22 cellular contexts compared by ENCODE assay signal in the genomic region with DNA sequence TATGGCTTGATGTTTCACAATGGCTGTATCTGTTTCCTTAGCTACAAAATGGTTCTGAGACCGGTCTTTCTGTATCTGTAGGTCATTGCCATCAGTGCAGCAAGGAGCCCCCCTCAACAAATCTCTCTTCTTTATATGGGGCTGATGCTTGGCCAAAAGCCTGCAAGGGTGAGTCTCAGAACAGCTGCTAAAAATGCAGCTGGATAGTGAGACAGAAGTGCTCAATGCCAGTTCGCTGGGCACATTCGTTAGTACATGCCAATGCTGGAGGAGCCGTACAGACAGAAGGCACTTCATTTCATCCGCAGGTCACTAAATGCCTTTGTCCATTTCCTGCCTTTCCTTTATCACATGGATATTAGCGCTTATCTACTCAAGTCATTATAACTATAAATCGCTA.
A peak's percentile ranks its signal among the peaks of the same experiment; 100 is the strongest.
DNase-seq lines count a peak whose midpoint lies in the region; ATAC-seq and TF ChIP-seq lines count a peak whose summit lies in the region.
"Had no signal": no experiment of that assay in that cellular context is flagged by ENCODE, and none has a peak within 500 bp of the region (broad histone marks: within the 10 kb centered on the region; RNA-seq: fewer than 3 reads in every experiment).

No MANE protein-coding gene starts in this region.

- H4K20me1 ChIP-seq in smooth muscle cell (ENCODE audit: low read depth) = no peaks in the 10 kb centered on the region

- no peak overlapping the region for H3K4me3 ChIP-seq in smooth muscle cell
- H3K4me3 ChIP-seq: BLaER1 treated with 17β-estradiol and CSF1 and Interleukin-3, amounts not matched to agents 10 nM and 100 nM; breast epithelium; PC-9 had no signal

- H3K27ac Mint-ChIP-seq in activated naive CD8-positive, alpha-beta T cell treated with anti-CD3 and anti-CD28 coated beads, Interleukin-2, amount 50 U/mL, for 24 hours = peak overlapping the region; percentile 60

- peaks cover 78% of the 10 kb centered on the region for H3K4me1 Mint-ChIP-seq in activated T-cell treated with anti-CD3 and anti-CD28 coated beads, Interleukin-2, amount 50 U/mL, for 4 hours (ENCODE audit: low read depth)
- H3K4me1 Mint-ChIP-seq in activated naive CD8-positive, alpha-beta T cell treated with anti-CD3 and anti-CD28 coated beads, Interleukin-2, amount 50 U/mL, for 24 hours = peaks cover 85% of the 10 kb centered on the region

- no peaks in the 10 kb centered on the region for H3K9me3 Mint-ChIP-seq in activated T-cell treated with anti-CD3 and anti-CD28 coated beads, Interleukin-2, amount 50 U/mL, for 4 hours
- no peaks in the 10 kb centered on the region for H3K9me3 Mint-ChIP-seq in activated naive CD8-positive, alpha-beta T cell treated with anti-CD3 and anti-CD28 coated beads, Interleukin-2, amount 50 U/mL, for 24 hours

- H3K9ac ChIP-seq in smooth muscle cell (ENCODE audit: low read depth) = no peak overlapping the region
- H3K9ac ChIP-seq: BLaER1 treated with 17β-estradiol and CSF1 and Interleukin-3, amounts not matched to agents 10 nM and 100 nM had no signal

- WGBS in smooth muscle cell (ENCODE audit: low lambda C conversion rate) = 98% methylated on average over 7 of the region's 7 CpGs

- no peak for DNase-seq in activated T-cell treated with anti-CD3 and anti-CD28 coated beads, Interleukin-2, amount 50 U/mL, for 4 hours
- DNase-seq in activated T-cell treated with anti-CD3 and anti-CD28 coated beads, Interleukin-2, amount 50 U/mL, for 48 hours = no peak
- peak; percentile 45 for DNase-seq in LHCN-M2 (ENCODE audit: low read depth)
- no peak for DNase-seq in activated naive CD8-positive, alpha-beta T cell treated with anti-CD3 and anti-CD28 coated beads, Interleukin-2, amount 50 U/mL, for 24 hours
- DNase-seq in smooth muscle cell (lab: John Stamatoyannopoulos, UW; ENCODE audit: unreplicated experiment) = no peak
- DNase-seq in amygdala (lab: John Stamatoyannopoulos, UW) = no peak
- DNase-seq in OCI-M2 (lab: John Stamatoyannopoulos, UW; ENCODE audit: unreplicated experiment) = no peak
- no peak for DNase-seq in NCI-H187 (lab: John Stamatoyannopoulos, UW)
- DNase-seq: ACHN; activated CD4-positive, alpha-beta T cell treated with anti-CD3 and anti-CD28 coated beads for 48 hours; cortex of kidney; DMS 273 treated with DMSO at 0.1 percent for 48 hours; HCEC 1CT; kidney; NCI-H1105 treated with DMSO at 0.1 percent for 48 hours; NCI-H446; PC-9; SHP77 treated with DMSO at 0.1 percent for 48 hours had no signal

- H3K36me3 ChIP-seq in smooth muscle cell (ENCODE audit: low read depth) = no peaks in the 10 kb centered on the region
- H3K36me3 ChIP-seq: breast epithelium had no signal

- H3K4me2 ChIP-seq in smooth muscle cell = no peak overlapping the region
- H3K4me2 ChIP-seq: PC-9 had no signal

- no peaks in the 10 kb centered on the region for H3K27me3 Mint-ChIP-seq in activated T-cell treated with anti-CD3 and anti-CD28 coated beads, Interleukin-2, amount 50 U/mL, for 4 hours (ENCODE audit: low read depth)
- H3K27me3 Mint-ChIP-seq in activated naive CD8-positive, alpha-beta T cell treated with anti-CD3 and anti-CD28 coated beads, Interleukin-2, amount 50 U/mL, for 24 hours = no peaks in the 10 kb centered on the region

- no peaks in the 10 kb centered on the region for H3K27me3 ChIP-seq in smooth muscle cell (ENCODE audit: low read depth)
- H3K27me3 ChIP-seq: BLaER1 treated with 17β-estradiol and CSF1 and Interleukin-3, amounts not matched to agents 10 nM and 100 nM; breast epithelium had no signal

- no peak for TF ChIP-seq CTCF in smooth muscle cell (IDR thresholded peaks at IDR 0.05; ENCODE audit: borderline replicate concordance, insufficient read depth, poor library complexity, severe bottlenecking)

- ATAC-seq in activated T-cell treated with anti-CD3 and anti-CD28 coated beads, Interleukin-2, amount 50 U/mL, for 4 hours = no peak
- no peak for ATAC-seq in activated naive CD8-positive, alpha-beta T cell treated with anti-CD3 and anti-CD28 coated beads, Interleukin-2, amount 50 U/mL, for 24 hours
- ATAC-seq: HepG2 had no signal

- peaks cover 25% of the 10 kb centered on the region for H3F3A ChIP-seq in smooth muscle cell (ENCODE audit: low read depth)

- H3K9me3 ChIP-seq in smooth muscle cell (replicated peaks; ENCODE audit: low read depth) = no peaks in the 10 kb centered on the region
- H3K9me3 ChIP-seq: BLaER1 treated with 17β-estradiol and CSF1 and Interleukin-3, amounts not matched to agents 10 nM and 100 nM; breast epithelium had no signal

- peaks cover 15% of the 10 kb centered on the region for H3K79me2 ChIP-seq in smooth muscle cell (ENCODE audit: low read depth)

- no peak overlapping the region for H2AFZ ChIP-seq in smooth muscle cell (ENCODE audit: low read depth)
- H2AFZ ChIP-seq: PC-9 had no signal

- peak overlapping the region; percentile 95 for H3K27ac ChIP-seq in smooth muscle cell (ENCODE audit: low read depth)
- H3K27ac ChIP-seq: HL-60 had no signal

- H3K36me3 Mint-ChIP-seq in activated T-cell treated with anti-CD3 and anti-CD28 coated beads, Interleukin-2, amount 50 U/mL, for 4 hours (ENCODE audit: insufficient read depth) = peaks cover 34% of the 10 kb centered on the region
- H3K36me3 Mint-ChIP-seq in activated naive CD8-positive, alpha-beta T cell treated with anti-CD3 and anti-CD28 coated beads, Interleukin-2, amount 50 U/mL, for 24 hours (ENCODE audit: low read depth) = peaks cover 6% of the 10 kb centered on the region

- peak overlapping the region; percentile 17 for H3K4me3 Mint-ChIP-seq in activated T-cell treated with anti-CD3 and anti-CD28 coated beads, Interleukin-2, amount 50 U/mL, for 4 hours
- no peak overlapping the region for H3K4me3 Mint-ChIP-seq in activated naive CD8-positive, alpha-beta T cell treated with anti-CD3 and anti-CD28 coated beads, Interleukin-2, amount 50 U/mL, for 24 hours

- H3K4me1 ChIP-seq in smooth muscle cell (ENCODE audit: low read depth) = peaks cover 12% of the 10 kb centered on the region
- H3K4me1 ChIP-seq: breast epithelium had no signal
